ENCODE assay signal across 1 cellular context in the genomic region with DNA sequence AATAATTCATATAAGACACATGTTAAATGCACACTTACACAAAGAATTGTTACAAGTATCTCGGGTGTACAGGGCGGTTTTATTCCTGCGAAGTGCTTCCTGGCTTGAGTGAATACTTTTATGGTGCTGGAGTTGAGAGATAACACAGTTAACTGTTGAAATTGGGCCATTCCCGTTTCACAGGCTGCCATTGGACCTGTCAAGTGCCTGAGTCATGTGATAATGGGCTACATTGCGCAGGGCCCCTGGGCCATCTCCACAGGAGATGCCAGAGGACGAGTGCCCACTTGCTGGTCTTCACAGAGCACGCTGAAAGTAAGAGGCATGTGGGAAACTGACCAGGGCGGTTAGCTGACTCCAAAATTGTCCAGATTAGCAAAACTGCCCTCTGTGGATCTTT.
TF ChIP-seq lines count a peak whose summit lies in the region.

No MANE protein-coding gene starts in this region.

TF ChIP-seq in K562, 482 proteins besides CTCF, POLR2A, EP300 and RAD21 (continued from another document and continues in another):
- TF ChIP-seq STAT5A (IDR thresholded peaks at IDR 0.05; ENCODE audit: borderline replicate concordance, low read length) (peak; percentile 65; the same call in 1 of the 2 replicates), ZNF184 (CRISPR knock-in tag; IDR thresholded peaks at IDR 0.05) (no peak), KDM5B (IDR thresholded peaks at IDR 0.05; ENCODE audit: insufficient replicate concordance, low read depth, low read length) (no peak), ESRRA (IDR thresholded peaks at IDR 0.05; ENCODE audit: borderline replicate concordance, low read depth) (no peak), KLF16 (IDR thresholded peaks at IDR 0.05) (no peak), KLF13 (tag; IDR thresholded peaks at IDR 0.05; ENCODE audit: borderline replicate concordance, low read depth) (no peak), BHLHE40 (IDR thresholded peaks at IDR 0.05; ENCODE audit: low read length) (peak; percentile 70), KDM1A (IDR thresholded peaks at IDR 0.05) (peak in 1 of 2 experiments; percentile 33; a peak in 1 of 4 replicates), RAD51 (IDR thresholded peaks at IDR 0.05; ENCODE audit: borderline replicate concordance, low read depth) (peak; percentile 81; the same call in 1 of the 2 replicates), SIN3A (IDR thresholded peaks at IDR 0.05; ENCODE audit: borderline replicate concordance in 2 of 2, control insufficient read depth in 1 of 2, low read depth in 2 of 2, low read length in 2 of 2) (0 out of 4 replicates have a peak, but pooled peaks of 1 of the 2 experiments have one; percentile 35), POLR2AphosphoS5 (IDR thresholded peaks at IDR 0.05; ENCODE audit: control insufficient read depth, insufficient read depth, low read depth, low read length) (peak; percentile 78), ZNF707 (CRISPR knock-in tag; conservative IDR thresholded peaks at IDR 0.05) (no peak), FOSL1 (tag; conservative IDR thresholded peaks at IDR 0.05) (peak; percentile 62), IFI16 (CRISPR knock-in tag; IDR thresholded peaks at IDR 0.05) (no peak), TFE3 (CRISPR knock-in tag; IDR thresholded peaks at IDR 0.05) (peak; percentile 87), ZBTB40 (IDR thresholded peaks at IDR 0.05) (no peak), ZBTB40 (CRISPR knock-in tag; IDR thresholded peaks at IDR 0.05) (no peak), CAMTA2 (CRISPR knock-in tag; conservative IDR thresholded peaks at IDR 0.05) (no peak), ZNF263 (CRISPR knock-in tag; IDR thresholded peaks at IDR 0.05; ENCODE audit: borderline replicate concordance) (no peak), SREBF2 (CRISPR knock-in tag; IDR thresholded peaks at IDR 0.05) (no peak), SMARCE1 (IDR thresholded peaks at IDR 0.05) (peak; percentile 75), NRF1 (conservative IDR thresholded peaks at IDR 0.05 in 1 of 2, IDR thresholded peaks at IDR 0.05 in 1 of 2) (peak; percentile 85 to 87), ZNF699 (CRISPR knock-in tag; IDR thresholded peaks at IDR 0.05; ENCODE audit: insufficient replicate concordance) (no peak), CTBP1 (IDR thresholded peaks at IDR 0.05; ENCODE audit: borderline replicate concordance) (peak; percentile 58; the same call in 1 of the 2 replicates), SRF (CRISPR knock-in tag; IDR thresholded peaks at IDR 0.05) (peak in 1 of 2 experiments; percentile 46; a peak in 1 of 4 replicates), OTX1 (CRISPR knock-in tag; IDR thresholded peaks at IDR 0.05) (no peak), FOXK1 (CRISPR knock-in tag; IDR thresholded peaks at IDR 0.05; ENCODE audit: borderline replicate concordance) (no peak), TBL1XR1 (IDR thresholded peaks at IDR 0.05; ENCODE audit: low read length in 2 of 2) (peak in 1 of 2 experiments; percentile 53; a peak in 1 of 4 replicates), ZC3H11A (IDR thresholded peaks at IDR 0.05; ENCODE audit: low read depth, low read length) (no peak), NCOR1 (IDR thresholded peaks at IDR 0.05) (peak; percentile 78), ATF7 (IDR thresholded peaks at IDR 0.05) (0 out of 2 replicates have a peak, but pooled peaks have one; percentile 32), ZNF239 (CRISPR knock-in tag; IDR thresholded peaks at IDR 0.05) (no peak), NEUROD1 (IDR thresholded peaks at IDR 0.05; ENCODE audit: borderline replicate concordance, low read depth, low read length, partially characterized antibody) (peak; percentile 26)
- TF ChIP-seq, protein P1, sequence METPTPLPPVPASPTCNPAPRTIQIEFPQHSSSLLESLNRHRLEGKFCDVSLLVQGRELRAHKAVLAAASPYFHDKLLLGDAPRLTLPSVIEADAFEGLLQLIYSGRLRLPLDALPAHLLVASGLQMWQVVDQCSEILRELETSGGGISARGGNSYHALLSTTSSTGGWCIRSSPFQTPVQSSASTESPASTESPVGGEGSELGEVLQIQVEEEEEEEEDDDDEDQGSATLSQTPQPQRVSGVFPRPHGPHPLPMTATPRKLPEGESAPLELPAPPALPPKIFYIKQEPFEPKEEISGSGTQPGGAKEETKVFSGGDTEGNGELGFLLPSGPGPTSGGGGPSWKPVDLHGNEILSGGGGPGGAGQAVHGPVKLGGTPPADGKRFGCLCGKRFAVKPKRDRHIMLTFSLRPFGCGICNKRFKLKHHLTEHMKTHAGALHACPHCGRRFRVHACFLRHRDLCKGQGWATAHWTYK (CRISPR knock-in tag; IDR thresholded peaks at IDR 0.05): no peak
- TF ChIP-seq, protein P2, sequence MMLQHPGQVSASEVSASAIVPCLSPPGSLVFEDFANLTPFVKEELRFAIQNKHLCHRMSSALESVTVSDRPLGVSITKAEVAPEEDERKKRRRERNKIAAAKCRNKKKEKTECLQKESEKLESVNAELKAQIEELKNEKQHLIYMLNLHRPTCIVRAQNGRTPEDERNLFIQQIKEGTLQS (IDR thresholded peaks at IDR 0.05): no peak
- TF ChIP-seq, protein P2 (CRISPR knock-in tag; conservative IDR thresholded peaks at IDR 0.05): 0 out of 2 replicates have a peak, but pooled peaks have one; percentile 5
- TF ChIP-seq, protein P3, sequence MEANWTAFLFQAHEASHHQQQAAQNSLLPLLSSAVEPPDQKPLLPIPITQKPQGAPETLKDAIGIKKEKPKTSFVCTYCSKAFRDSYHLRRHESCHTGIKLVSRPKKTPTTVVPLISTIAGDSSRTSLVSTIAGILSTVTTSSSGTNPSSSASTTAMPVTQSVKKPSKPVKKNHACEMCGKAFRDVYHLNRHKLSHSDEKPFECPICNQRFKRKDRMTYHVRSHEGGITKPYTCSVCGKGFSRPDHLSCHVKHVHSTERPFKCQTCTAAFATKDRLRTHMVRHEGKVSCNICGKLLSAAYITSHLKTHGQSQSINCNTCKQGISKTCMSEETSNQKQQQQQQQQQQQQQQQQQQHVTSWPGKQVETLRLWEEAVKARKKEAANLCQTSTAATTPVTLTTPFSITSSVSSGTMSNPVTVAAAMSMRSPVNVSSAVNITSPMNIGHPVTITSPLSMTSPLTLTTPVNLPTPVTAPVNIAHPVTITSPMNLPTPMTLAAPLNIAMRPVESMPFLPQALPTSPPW (CRISPR knock-in tag; IDR thresholded peaks at IDR 0.05): peak; percentile 20; the same call in 1 of the 2 replicates
- TF ChIP-seq, protein P4, sequence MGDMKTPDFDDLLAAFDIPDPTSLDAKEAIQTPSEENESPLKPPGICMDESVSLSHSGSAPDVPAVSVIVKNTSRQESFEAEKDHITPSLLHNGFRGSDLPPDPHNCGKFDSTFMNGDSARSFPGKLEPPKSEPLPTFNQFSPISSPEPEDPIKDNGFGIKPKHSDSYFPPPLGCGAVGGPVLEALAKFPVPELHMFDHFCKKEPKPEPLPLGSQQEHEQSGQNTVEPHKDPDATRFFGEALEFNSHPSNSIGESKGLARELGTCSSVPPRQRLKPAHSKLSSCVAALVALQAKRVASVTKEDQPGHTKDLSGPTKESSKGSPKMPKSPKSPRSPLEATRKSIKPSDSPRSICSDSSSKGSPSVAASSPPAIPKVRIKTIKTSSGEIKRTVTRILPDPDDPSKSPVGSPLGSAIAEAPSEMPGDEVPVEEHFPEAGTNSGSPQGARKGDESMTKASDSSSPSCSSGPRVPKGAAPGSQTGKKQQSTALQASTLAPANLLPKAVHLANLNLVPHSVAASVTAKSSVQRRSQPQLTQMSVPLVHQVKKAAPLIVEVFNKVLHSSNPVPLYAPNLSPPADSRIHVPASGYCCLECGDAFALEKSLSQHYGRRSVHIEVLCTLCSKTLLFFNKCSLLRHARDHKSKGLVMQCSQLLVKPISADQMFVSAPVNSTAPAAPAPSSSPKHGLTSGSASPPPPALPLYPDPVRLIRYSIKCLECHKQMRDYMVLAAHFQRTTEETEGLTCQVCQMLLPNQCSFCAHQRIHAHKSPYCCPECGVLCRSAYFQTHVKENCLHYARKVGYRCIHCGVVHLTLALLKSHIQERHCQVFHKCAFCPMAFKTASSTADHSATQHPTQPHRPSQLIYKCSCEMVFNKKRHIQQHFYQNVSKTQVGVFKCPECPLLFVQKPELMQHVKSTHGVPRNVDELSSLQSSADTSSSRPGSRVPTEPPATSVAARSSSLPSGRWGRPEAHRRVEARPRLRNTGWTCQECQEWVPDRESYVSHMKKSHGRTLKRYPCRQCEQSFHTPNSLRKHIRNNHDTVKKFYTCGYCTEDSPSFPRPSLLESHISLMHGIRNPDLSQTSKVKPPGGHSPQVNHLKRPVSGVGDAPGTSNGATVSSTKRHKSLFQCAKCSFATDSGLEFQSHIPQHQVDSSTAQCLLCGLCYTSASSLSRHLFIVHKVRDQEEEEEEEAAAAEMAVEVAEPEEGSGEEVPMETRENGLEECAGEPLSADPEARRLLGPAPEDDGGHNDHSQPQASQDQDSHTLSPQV (IDR thresholded peaks at IDR 0.05): peak; percentile 93
